In the genomic region with DNA sequence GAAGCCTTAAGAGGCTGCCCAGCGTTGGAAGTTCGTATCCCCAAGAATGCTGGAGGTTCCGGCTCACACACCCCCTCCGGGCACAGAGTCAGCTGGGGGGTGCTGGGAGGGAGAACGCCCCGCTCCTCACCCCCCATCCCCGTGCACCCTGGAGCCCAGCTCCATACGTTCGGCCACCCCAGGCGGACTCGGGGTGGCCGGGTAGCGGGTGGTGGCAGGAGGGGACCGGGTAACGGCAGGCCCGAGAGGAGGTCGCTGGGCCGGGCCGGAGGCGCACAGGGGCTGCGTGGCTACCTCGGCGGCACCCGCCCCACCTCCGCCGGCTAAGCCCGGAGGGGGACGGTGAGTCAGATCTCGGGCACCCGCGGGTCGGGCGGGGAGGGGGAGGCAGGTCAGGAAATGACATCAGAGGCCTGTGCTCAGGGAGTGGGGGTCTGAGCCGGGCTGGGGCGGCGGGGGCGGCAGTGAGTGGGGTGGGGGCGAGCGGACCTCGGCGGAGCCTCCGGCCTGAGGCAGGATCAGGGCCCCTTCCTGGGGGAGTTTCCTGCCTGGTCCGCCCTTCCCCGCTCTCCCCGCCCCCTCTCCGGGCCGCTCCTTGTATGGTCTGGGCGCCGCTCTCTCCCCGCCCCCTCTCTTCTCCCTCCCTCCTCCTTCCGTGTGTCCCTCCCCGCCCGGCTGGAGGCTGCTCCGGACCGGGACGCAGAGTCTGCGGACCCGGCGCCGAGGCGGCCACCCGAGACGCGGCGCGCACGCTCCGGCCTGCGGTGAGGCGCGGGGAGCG, we compare ENCODE assay signal across 1 cellular context.
TF ChIP-seq lines count a peak whose summit lies in the region.

Gene ZYX (plus strand): TSS at position 700 of the 781 bp plus-strand sequence. CDS start 227 bp downstream, outside the sequence.

TF ChIP-seq in GM12878, 131 proteins besides CTCF, POLR2A, EP300 and RAD21 (continued from another document):
- TF ChIP-seq ZBTB40 (IDR thresholded peaks at IDR 0.05; ENCODE audit: borderline replicate concordance): peak; percentile 15; the same call in 1 of the 2 replicates
- TF ChIP-seq, protein P1, sequence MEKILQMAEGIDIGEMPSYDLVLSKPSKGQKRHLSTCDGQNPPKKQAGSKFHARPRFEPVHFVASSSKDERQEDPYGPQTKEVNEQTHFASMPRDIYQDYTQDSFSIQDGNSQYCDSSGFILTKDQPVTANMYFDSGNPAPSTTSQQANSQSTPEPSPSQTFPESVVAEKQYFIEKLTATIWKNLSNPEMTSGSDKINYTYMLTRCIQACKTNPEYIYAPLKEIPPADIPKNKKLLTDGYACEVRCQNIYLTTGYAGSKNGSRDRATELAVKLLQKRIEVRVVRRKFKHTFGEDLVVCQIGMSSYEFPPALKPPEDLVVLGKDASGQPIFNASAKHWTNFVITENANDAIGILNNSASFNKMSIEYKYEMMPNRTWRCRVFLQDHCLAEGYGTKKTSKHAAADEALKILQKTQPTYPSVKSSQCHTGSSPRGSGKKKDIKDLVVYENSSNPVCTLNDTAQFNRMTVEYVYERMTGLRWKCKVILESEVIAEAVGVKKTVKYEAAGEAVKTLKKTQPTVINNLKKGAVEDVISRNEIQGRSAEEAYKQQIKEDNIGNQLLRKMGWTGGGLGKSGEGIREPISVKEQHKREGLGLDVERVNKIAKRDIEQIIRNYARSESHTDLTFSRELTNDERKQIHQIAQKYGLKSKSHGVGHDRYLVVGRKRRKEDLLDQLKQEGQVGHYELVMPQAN (conservative IDR thresholded peaks at IDR 0.05): peak; percentile 84
- peak; percentile 84 for TF ChIP-seq GATAD2B (conservative IDR thresholded peaks at IDR 0.05; ENCODE audit: low read depth)
- TF ChIP-seq CBFB (IDR thresholded peaks at IDR 0.05; ENCODE audit: low read depth): no peak
- TF ChIP-seq RELA (IDR thresholded peaks at IDR 0.05; ENCODE audit: borderline replicate concordance, partially characterized antibody): no peak
- TF ChIP-seq BACH1 (IDR thresholded peaks at IDR 0.05; ENCODE audit: borderline replicate concordance): peak; percentile 51; the same call in 1 of the 2 replicates
- TF ChIP-seq, protein P2, sequence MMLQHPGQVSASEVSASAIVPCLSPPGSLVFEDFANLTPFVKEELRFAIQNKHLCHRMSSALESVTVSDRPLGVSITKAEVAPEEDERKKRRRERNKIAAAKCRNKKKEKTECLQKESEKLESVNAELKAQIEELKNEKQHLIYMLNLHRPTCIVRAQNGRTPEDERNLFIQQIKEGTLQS (IDR thresholded peaks at IDR 0.05; ENCODE audit: borderline replicate concordance, extremely low read depth, low read depth, low read length): no peak
- TF ChIP-seq POLR2AphosphoS5 (IDR thresholded peaks at IDR 0.05; ENCODE audit: low read length): peak; percentile 79
- no peak for TF ChIP-seq NFXL1 (IDR thresholded peaks at IDR 0.05; ENCODE audit: borderline replicate concordance)
- no peak for TF ChIP-seq TBL1XR1 (IDR thresholded peaks at IDR 0.05; ENCODE audit: low read depth, low read length)
- no peak for TF ChIP-seq CHD2 (IDR thresholded peaks at IDR 0.05; ENCODE audit: borderline replicate concordance, low read depth, low read length)
- TF ChIP-seq BCL11A (IDR thresholded peaks at IDR 0.05; ENCODE audit: low read depth, low read length): 0 out of 2 replicates have a peak, but pooled peaks have one; percentile 5
- peak; percentile 88 for TF ChIP-seq LARP7 (IDR thresholded peaks at IDR 0.05)
- TF ChIP-seq ZNF274 (IDR thresholded peaks at IDR 0.05; ENCODE audit: insufficient read depth, insufficient read length): no peak
- no peak for TF ChIP-seq SREBF2 (IDR thresholded peaks at IDR 0.05; ENCODE audit: low read length)
- TF ChIP-seq PKNOX1 (IDR thresholded peaks at IDR 0.05): 0 out of 2 replicates have a peak, but pooled peaks have one; percentile 13
- TF ChIP-seq CREM (IDR thresholded peaks at IDR 0.05; ENCODE audit: low read depth): peak; percentile 7; the same call in 1 of the 2 replicates
- 0 out of 2 replicates have a peak, but pooled peaks have one; percentile 33 for TF ChIP-seq MAX (IDR thresholded peaks at IDR 0.05; ENCODE audit: low read depth, low read length)
- no peak for TF ChIP-seq IRF4 (IDR thresholded peaks at IDR 0.05; ENCODE audit: low read depth, low read length)
- no peak for TF ChIP-seq CHD1 (IDR thresholded peaks at IDR 0.05; ENCODE audit: low read depth, low read length)
- no peak for TF ChIP-seq NFYA (IDR thresholded peaks at IDR 0.05; ENCODE audit: borderline replicate concordance, low read depth, low read length)
- TF ChIP-seq YY1 (IDR thresholded peaks at IDR 0.05; ENCODE audit: low read depth, low read length): 0 out of 2 replicates have a peak, but pooled peaks have one; percentile 6
- no peak; the same call in 1 of the 2 replicates for TF ChIP-seq CREB1 (IDR thresholded peaks at IDR 0.05; ENCODE audit: low read depth)
- no peak for TF ChIP-seq ZZZ3 (IDR thresholded peaks at IDR 0.05; ENCODE audit: control insufficient read depth, insufficient read length, low read depth)
- peak; percentile 73 for TF ChIP-seq DPF2 (IDR thresholded peaks at IDR 0.05)
- TF ChIP-seq KLF5 (IDR thresholded peaks at IDR 0.05; ENCODE audit: partially characterized antibody): no peak
- TF ChIP-seq, protein P3, sequence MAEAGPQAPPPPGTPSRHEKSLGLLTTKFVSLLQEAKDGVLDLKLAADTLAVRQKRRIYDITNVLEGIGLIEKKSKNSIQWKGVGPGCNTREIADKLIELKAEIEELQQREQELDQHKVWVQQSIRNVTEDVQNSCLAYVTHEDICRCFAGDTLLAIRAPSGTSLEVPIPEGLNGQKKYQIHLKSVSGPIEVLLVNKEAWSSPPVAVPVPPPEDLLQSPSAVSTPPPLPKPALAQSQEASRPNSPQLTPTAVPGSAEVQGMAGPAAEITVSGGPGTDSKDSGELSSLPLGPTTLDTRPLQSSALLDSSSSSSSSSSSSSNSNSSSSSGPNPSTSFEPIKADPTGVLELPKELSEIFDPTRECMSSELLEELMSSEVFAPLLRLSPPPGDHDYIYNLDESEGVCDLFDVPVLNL (IDR thresholded peaks at IDR 0.05; ENCODE audit: low read depth, low read length): no peak
- peak; percentile 18 for TF ChIP-seq MEF2B (IDR thresholded peaks at IDR 0.05; ENCODE audit: partially characterized antibody, poor library complexity, severe bottlenecking)
- 0 out of 2 replicates have a peak, but pooled peaks have one; percentile 12 for TF ChIP-seq ATF7 (IDR thresholded peaks at IDR 0.05; ENCODE audit: low read depth)
- TF ChIP-seq ZNF217 (IDR thresholded peaks at IDR 0.05): 0 out of 2 replicates have a peak, but pooled peaks have one; percentile 54
- TF ChIP-seq MTA2 (IDR thresholded peaks at IDR 0.05; ENCODE audit: low read depth): no peak
- TF ChIP-seq ZNF24 (IDR thresholded peaks at IDR 0.05): no peak
- TF ChIP-seq, protein P4, sequence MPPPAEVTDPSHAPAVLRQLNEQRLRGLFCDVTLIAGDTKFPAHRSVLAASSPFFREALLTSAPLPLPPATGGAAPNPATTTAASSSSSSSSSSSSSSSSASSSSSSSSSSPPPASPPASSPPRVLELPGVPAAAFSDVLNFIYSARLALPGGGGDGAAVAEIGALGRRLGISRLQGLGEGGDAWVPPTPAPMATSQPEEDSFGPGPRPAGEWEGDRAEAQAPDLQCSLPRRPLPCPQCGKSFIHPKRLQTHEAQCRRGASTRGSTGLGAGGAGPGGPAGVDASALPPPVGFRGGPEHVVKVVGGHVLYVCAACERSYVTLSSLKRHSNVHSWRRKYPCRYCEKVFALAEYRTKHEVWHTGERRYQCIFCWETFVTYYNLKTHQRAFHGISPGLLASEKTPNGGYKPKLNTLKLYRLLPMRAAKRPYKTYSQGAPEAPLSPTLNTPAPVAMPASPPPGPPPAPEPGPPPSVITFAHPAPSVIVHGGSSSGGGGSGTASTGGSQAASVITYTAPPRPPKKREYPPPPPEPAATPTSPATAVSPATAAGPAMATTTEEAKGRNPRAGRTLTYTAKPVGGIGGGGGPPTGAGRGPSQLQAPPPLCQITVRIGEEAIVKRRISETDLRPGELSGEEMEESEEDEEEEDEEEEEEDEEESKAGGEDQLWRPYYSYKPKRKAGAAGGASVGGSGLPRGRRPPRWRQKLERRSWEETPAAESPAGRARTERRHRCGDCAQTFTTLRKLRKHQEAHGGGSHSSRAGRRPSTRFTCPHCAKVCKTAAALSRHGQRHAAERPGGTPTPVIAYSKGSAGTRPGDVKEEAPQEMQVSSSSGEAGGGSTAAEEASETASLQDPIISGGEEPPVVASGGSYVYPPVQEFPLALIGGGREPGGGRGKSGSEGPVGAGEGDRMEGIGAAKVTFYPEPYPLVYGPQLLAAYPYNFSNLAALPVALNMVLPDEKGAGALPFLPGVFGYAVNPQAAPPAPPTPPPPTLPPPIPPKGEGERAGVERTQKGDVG (CRISPR knock-in tag; IDR thresholded peaks at IDR 0.05): no peak
- TF ChIP-seq SREBF1 (IDR thresholded peaks at IDR 0.05; ENCODE audit: low read length): no peak
- no peak for TF ChIP-seq ZBED1 (IDR thresholded peaks at IDR 0.05; ENCODE audit: borderline replicate concordance)
- no peak for TF ChIP-seq BMI1 (IDR thresholded peaks at IDR 0.05; ENCODE audit: borderline replicate concordance)
- TF ChIP-seq MEF2A (IDR thresholded peaks at IDR 0.05; ENCODE audit: insufficient read depth, low read depth, low read length): no peak
- peak; percentile 24 for TF ChIP-seq SMARCA5 (IDR thresholded peaks at IDR 0.05)
- no peak for TF ChIP-seq ETV6 (conservative IDR thresholded peaks at IDR 0.05 in 1 of 2, IDR thresholded peaks at IDR 0.05 in 1 of 2; ENCODE audit: borderline replicate concordance in 1 of 2, low read depth in 1 of 2)
- TF ChIP-seq IKZF2 (IDR thresholded peaks at IDR 0.05): peak in 1 of 2 experiments; percentile 43; a peak in 1 of 4 replicates
- TF ChIP-seq TCF12 (IDR thresholded peaks at IDR 0.05; ENCODE audit: low read depth, low read length): no peak
- peak; percentile 93 to 97 for TF ChIP-seq SRF (IDR thresholded peaks at IDR 0.05; ENCODE audit: low read depth in 2 of 2, low read length in 2 of 2)
- TF ChIP-seq BHLHE40 (IDR thresholded peaks at IDR 0.05; ENCODE audit: borderline replicate concordance in 1 of 2, low read depth in 2 of 2, low read length in 1 of 2): peak in 1 of 2 experiments; percentile 13; a peak in 1 of 4 replicates
- TF ChIP-seq, protein P5, sequence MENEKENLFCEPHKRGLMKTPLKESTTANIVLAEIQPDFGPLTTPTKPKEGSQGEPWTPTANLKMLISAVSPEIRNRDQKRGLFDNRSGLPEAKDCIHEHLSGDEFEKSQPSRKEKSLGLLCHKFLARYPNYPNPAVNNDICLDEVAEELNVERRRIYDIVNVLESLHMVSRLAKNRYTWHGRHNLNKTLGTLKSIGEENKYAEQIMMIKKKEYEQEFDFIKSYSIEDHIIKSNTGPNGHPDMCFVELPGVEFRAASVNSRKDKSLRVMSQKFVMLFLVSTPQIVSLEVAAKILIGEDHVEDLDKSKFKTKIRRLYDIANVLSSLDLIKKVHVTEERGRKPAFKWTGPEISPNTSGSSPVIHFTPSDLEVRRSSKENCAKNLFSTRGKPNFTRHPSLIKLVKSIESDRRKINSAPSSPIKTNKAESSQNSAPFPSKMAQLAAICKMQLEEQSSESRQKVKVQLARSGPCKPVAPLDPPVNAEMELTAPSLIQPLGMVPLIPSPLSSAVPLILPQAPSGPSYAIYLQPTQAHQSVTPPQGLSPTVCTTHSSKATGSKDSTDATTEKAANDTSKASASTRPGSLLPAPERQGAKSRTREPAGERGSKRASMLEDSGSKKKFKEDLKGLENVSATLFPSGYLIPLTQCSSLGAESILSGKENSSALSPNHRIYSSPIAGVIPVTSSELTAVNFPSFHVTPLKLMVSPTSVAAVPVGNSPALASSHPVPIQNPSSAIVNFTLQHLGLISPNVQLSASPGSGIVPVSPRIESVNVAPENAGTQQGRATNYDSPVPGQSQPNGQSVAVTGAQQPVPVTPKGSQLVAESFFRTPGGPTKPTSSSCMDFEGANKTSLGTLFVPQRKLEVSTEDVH (IDR thresholded peaks at IDR 0.05; ENCODE audit: low read depth, partially characterized antibody): no peak
TF ChIP-seq in GM12878: peak in this region for 28.
